Comparison of ENCODE assay signal across 15 cellular contexts in the genomic region with DNA sequence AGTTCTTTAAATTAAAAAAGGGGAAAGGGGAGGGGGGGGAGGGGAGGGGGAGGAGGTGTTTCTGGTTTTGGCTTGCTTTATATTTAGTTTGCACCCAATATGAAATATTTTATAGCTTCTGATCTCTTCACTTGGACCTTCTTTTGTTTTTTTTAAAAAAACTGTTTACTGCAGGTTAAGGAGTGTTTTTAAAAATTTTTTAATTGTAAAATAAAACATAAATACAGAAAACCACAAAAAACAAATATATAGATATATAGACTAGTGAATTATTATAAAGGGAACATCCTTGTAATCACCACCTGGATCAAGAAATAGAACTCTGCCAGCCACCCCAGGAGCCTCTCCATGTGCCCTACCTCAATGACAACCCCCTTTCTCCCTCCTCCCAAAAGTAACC. TPM values are rescaled to one million over a fixed set of nuclear protein-coding genes. Genes with fewer than 3 reads are reported as not detected.
A peak's percentile ranks its signal among the peaks of the same experiment; 100 is the strongest.
DNase-seq lines count a peak whose midpoint lies in the region; ATAC-seq and TF ChIP-seq lines count a peak whose summit lies in the region.
"Had no signal": no experiment of that assay in that cellular context is flagged by ENCODE, and none has a peak within 500 bp of the region (broad histone marks: within the 10 kb centered on the region; RNA-seq: fewer than 3 reads in every experiment).

No MANE protein-coding gene starts in this region.

- no peak for DNase-seq in T-helper 2 cell treated with Interferon-gamma antibody and Interleukin-4, amounts not matched to agents 5 μg/mL and 100 μg/mL, for 36 hours (ENCODE audit: low spot score)
- DNase-seq in T-helper 2 cell: no peak
- DNase-seq in mesenchymal stem cell: no peak
- no peak for DNase-seq in type B pancreatic cell (ENCODE audit: extremely low spot score, unreplicated experiment)
- DNase-seq in HUDEP-2 (lab: John Stamatoyannopoulos, UW; ENCODE audit: unreplicated experiment in 76 of 76): no peak
- no peak for DNase-seq in DMS153 treated with DMSO at 0.1 percent for 48 hours (lab: John Stamatoyannopoulos, UW; ENCODE audit: unreplicated experiment)
- DNase-seq in substantia nigra (lab: John Stamatoyannopoulos, UW): no peak
- DNase-seq: activated CD4-positive, alpha-beta T cell treated with anti-CD3 and anti-CD28 coated beads for 4 hours; SIG-M5 had no signal

- no peak for TF ChIP-seq CTCF in type B pancreatic cell (conservative IDR thresholded peaks at IDR 0.05)

- H2AK5ac ChIP-seq in mesenchymal stem cell (ENCODE audit: low read length, severe bottlenecking): no peak overlapping the region

- H2BK12ac ChIP-seq in mesenchymal stem cell (ENCODE audit: low read length in 2 of 2): no peak overlapping the region

- H3K4me2 ChIP-seq in mesenchymal stem cell (ENCODE audit: low read length, poor library complexity, severe bottlenecking): peak overlapping the region; percentile 72

- H3K36me3 ChIP-seq in mesenchymal stem cell (ENCODE audit: control insufficient read depth in 1 of 2, insufficient read depth in 2 of 2, low read depth in 1 of 2, low read length in 2 of 2): peaks cover 0 to 7% of the 10 kb centered on the region in 2 experiments
- H3K36me3 ChIP-seq: esophagus muscularis mucosa, heart right ventricle, upper lobe of right lung had no signal

- peak overlapping the region; percentile 21 for H3K4me3 Mint-ChIP-seq in T-helper 2 cell treated with Interferon-gamma antibody and Interleukin-4, amounts not matched to agents 5 μg/mL and 100 μg/mL, for 36 hours
- peak overlapping the region; percentile 60 for H3K4me3 Mint-ChIP-seq in activated T-helper 17 cell treated with anti-CD3 and anti-CD28 coated beads, Interleukin-2, amount 50 U/mL, for 72 hours
- peak overlapping the region; percentile 50 for H3K4me3 Mint-ChIP-seq in type B pancreatic cell

- peaks cover 19% of the 10 kb centered on the region for H3K4me1 ChIP-seq in mesenchymal stem cell (ENCODE audit: control insufficient read depth, insufficient read depth, low read depth, low read length)

- H2AFZ ChIP-seq in mesenchymal stem cell (ENCODE audit: low read depth, low read length): no peak overlapping the region

- H3K4me3 ChIP-seq in mesenchymal stem cell (ENCODE audit: insufficient read depth in 1 of 2, low read depth in 1 of 2, low read length in 2 of 2): peak overlapping the region in 1 of 2 experiments; percentile 80

- H3K36me3 Mint-ChIP-seq in T-helper 2 cell treated with Interferon-gamma antibody and Interleukin-4, amounts not matched to agents 5 μg/mL and 100 μg/mL, for 36 hours (ENCODE audit: low read depth): no peaks in the 10 kb centered on the region
- no peaks in the 10 kb centered on the region for H3K36me3 Mint-ChIP-seq in activated T-helper 17 cell treated with anti-CD3 and anti-CD28 coated beads, Interleukin-2, amount 50 U/mL, for 72 hours (ENCODE audit: low read depth)
- no peaks in the 10 kb centered on the region for H3K36me3 Mint-ChIP-seq in type B pancreatic cell
- H3K36me3 Mint-ChIP-seq: activated naive CD4-positive, alpha-beta T cell treated with anti-CD3 and anti-CD28 coated beads, Interleukin-2, amount 50 U/mL, for 24 hours; stimulated activated memory B cell treated with anti-CD40 and anti-IgM and Interleukin-4, amounts not matched to agents 10 μg/mL and 1 μg/mL and 100 μg/mL, for 72 hours had no signal

- H3K4me1 Mint-ChIP-seq in T-helper 2 cell treated with Interferon-gamma antibody and Interleukin-4, amounts not matched to agents 5 μg/mL and 100 μg/mL, for 36 hours (ENCODE audit: low read depth): peaks cover 14% of the 10 kb centered on the region
- H3K4me1 Mint-ChIP-seq in activated T-helper 17 cell treated with anti-CD3 and anti-CD28 coated beads, Interleukin-2, amount 50 U/mL, for 72 hours: no peaks in the 10 kb centered on the region
- H3K4me1 Mint-ChIP-seq in type B pancreatic cell (ENCODE audit: unreplicated experiment): peaks cover 8% of the 10 kb centered on the region

- no peak overlapping the region for H3K14ac ChIP-seq in mesenchymal stem cell (ENCODE audit: low read length in 2 of 2)

- H4K8ac ChIP-seq in mesenchymal stem cell (ENCODE audit: low read length): no peak overlapping the region

- H3K27ac ChIP-seq in mesenchymal stem cell (ENCODE audit: low read length, poor library complexity, severe bottlenecking) (no peak overlapping the region), substantia nigra (ENCODE audit: low read depth, low read length, poor library complexity, severe bottlenecking) (no peak overlapping the region)
- H3K27ac ChIP-seq: heart right ventricle, upper lobe of right lung had no signal

- no peaks in the 10 kb centered on the region for H3K9me3 ChIP-seq in mesenchymal stem cell (ENCODE audit: control insufficient read depth, low read length)
- H3K9me3 ChIP-seq: esophagus muscularis mucosa, upper lobe of right lung had no signal

- H3K23ac ChIP-seq in mesenchymal stem cell (ENCODE audit: low read length in 2 of 2): no peak overlapping the region

- H3K27me3 Mint-ChIP-seq in T-helper 2 cell treated with Interferon-gamma antibody and Interleukin-4, amounts not matched to agents 5 μg/mL and 100 μg/mL, for 36 hours (ENCODE audit: low read depth): peaks cover 65% of the 10 kb centered on the region
- peaks cover 59% of the 10 kb centered on the region for H3K27me3 Mint-ChIP-seq in activated T-helper 17 cell treated with anti-CD3 and anti-CD28 coated beads, Interleukin-2, amount 50 U/mL, for 72 hours
- peaks cover 64% of the 10 kb centered on the region for H3K27me3 Mint-ChIP-seq in type B pancreatic cell

- H3K4ac ChIP-seq in mesenchymal stem cell (ENCODE audit: low read depth in 1 of 2, low read length in 2 of 2): no peak overlapping the region

- H3K27me3 ChIP-seq in mesenchymal stem cell (ENCODE audit: control insufficient read depth in 1 of 2, insufficient read depth in 1 of 2, low read length in 2 of 2): no peaks in the 10 kb centered on the region
- H3K27me3 ChIP-seq: esophagus muscularis mucosa had no signal

- H2BK120ac ChIP-seq in mesenchymal stem cell (ENCODE audit: low read depth, low read length): no peak overlapping the region

- no peak overlapping the region for H2BK15ac ChIP-seq in mesenchymal stem cell (ENCODE audit: low read depth, poor library complexity, severe bottlenecking)

- no peak for ATAC-seq in activated T-helper 17 cell treated with anti-CD3 and anti-CD28 coated beads, Interleukin-2, amount 50 U/mL, for 72 hours (replicated peaks)

- H3K9ac ChIP-seq in mesenchymal stem cell (ENCODE audit: low read length): no peak overlapping the region

- no peak overlapping the region for H4K91ac ChIP-seq in mesenchymal stem cell (ENCODE audit: low read length)

- H3K18ac ChIP-seq in mesenchymal stem cell (ENCODE audit: low read depth in 1 of 2, low read length in 2 of 2): no peak overlapping the region

- no peaks in the 10 kb centered on the region for H3K9me3 Mint-ChIP-seq in T-helper 2 cell treated with Interferon-gamma antibody and Interleukin-4, amounts not matched to agents 5 μg/mL and 100 μg/mL, for 36 hours
- H3K9me3 Mint-ChIP-seq in activated T-helper 17 cell treated with anti-CD3 and anti-CD28 coated beads, Interleukin-2, amount 50 U/mL, for 72 hours: no peaks in the 10 kb centered on the region
- H3K9me3 Mint-ChIP-seq in type B pancreatic cell: no peaks in the 10 kb centered on the region
- H3K9me3 Mint-ChIP-seq: stimulated activated memory B cell treated with anti-CD40 and anti-IgM and Interleukin-4, amounts not matched to agents 10 μg/mL and 1 μg/mL and 100 μg/mL, for 72 hours had no signal

- no peak overlapping the region for H2BK5ac ChIP-seq in mesenchymal stem cell (ENCODE audit: low read depth, low read length, poor library complexity, severe bottlenecking)

- H3K79me1 ChIP-seq in mesenchymal stem cell (replicated peaks; ENCODE audit: low read length, poor library complexity, severe bottlenecking): no peaks in the 10 kb centered on the region

- no peak overlapping the region for H3K27ac Mint-ChIP-seq in T-helper 2 cell treated with Interferon-gamma antibody and Interleukin-4, amounts not matched to agents 5 μg/mL and 100 μg/mL, for 36 hours
- no peak overlapping the region for H3K27ac Mint-ChIP-seq in activated T-helper 17 cell treated with anti-CD3 and anti-CD28 coated beads, Interleukin-2, amount 50 U/mL, for 72 hours
- no peak overlapping the region for H3K27ac Mint-ChIP-seq in type B pancreatic cell
- H3K27ac Mint-ChIP-seq: activated naive CD4-positive, alpha-beta T cell treated with anti-CD3 and anti-CD28 coated beads, Interleukin-2, amount 50 U/mL, for 24 hours; stimulated activated memory B cell treated with anti-CD40 and anti-IgM and Interleukin-4, amounts not matched to agents 10 μg/mL and 1 μg/mL and 100 μg/mL, for 72 hours had no signal

RNA-seq across cellular contexts. Expression of gene MYLK, which starts 0.9 kb away (rescaled TPM):
- under 1 TPM in 1 of 2 donors, not detected in 1; 0.17 TPM for total RNA-seq in activated T-helper 17 cell treated with anti-CD3 and anti-CD28 coated beads, Interleukin-2, amount 50 U/mL, for 72 hours
- polyA plus RNA-seq in mesenchymal stem cell (2013, experiment 1 of 2): 138 TPM
- polyA plus RNA-seq in mesenchymal stem cell (2013, experiment 2 of 2): 135 TPM
- total RNA-seq in type B pancreatic cell (ENCODE audit: low replicate concordance): 3.4 and 16.8 TPM in 2 replicates
